In the genomic region with DNA sequence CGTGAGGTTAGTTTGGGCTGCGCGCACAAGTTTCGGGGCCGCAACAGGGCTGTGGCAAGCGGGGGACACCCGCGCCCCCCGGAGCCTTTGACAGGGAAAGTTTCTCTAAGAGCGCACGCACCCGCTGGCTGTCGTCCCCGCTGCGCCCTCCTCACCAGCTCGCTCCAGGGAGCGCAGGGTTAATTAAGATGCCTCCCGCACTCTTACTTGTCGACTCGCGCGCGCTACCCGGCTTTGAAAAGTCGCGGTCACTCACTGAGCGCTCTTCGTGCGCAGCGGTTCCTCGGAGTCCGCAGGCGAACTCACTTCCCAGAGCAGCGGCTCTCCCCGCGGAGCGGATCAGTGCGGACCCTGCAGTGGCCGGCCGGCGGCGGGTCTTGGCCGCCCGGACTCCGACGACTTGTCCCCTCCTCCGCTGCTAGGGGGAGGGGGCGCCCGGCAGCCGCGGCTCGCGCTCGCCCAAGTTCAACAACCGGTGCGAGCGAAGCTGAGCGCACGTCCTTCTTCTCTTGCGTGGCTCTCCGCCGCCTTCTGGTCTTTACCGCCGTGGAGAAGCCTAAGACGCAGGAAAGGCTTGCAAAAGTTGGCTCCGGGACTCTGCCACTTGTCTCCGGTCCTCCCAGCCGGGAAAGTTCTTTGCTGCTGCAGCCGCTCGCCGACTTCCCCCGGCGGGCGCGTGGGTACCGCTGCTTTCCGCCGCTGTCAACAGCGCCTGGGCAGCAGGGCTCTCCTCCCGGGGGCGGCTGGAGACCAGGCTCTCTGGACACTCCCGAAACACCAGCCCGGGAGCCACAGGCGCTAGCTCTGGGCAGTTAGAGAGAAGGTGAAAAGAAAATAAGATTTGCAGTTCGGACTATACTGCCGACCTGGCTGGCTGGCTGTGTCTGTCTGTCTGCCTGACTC, we compare ENCODE assay signal across 8 cellular contexts. TPM values are rescaled to one million over a fixed set of nuclear protein-coding genes. Genes with fewer than 3 reads are reported as not detected.
DNase-seq lines count a peak whose midpoint lies in the region; ATAC-seq and TF ChIP-seq lines count a peak whose summit lies in the region.

No MANE protein-coding gene starts in this region.

- H3K4me1 Mint-ChIP-seq in activated T-helper 2 cell treated with anti-CD3 and anti-CD28 coated beads, Interferon-gamma antibody, Interleukin-2, Interleukin-4, amounts not matched to agents 10 μg/mL and 5 μg/mL and 100 μg/mL, durations not matched to agents 14 hours and 24 hours and 36 hours (ENCODE audit: low read depth), result peaks cover 21% of the 10 kb centered on the region

- peaks cover 5% of the 10 kb centered on the region for H3K9me3 Mint-ChIP-seq in activated T-helper 2 cell treated with anti-CD3 and anti-CD28 coated beads, Interferon-gamma antibody, Interleukin-2, Interleukin-4, amounts not matched to agents 10 μg/mL and 5 μg/mL and 100 μg/mL, durations not matched to agents 14 hours and 24 hours and 36 hours

- peak; percentile 31 to 41 for DNase-seq in NCI-H187 (lab: John Stamatoyannopoulos, UW)
- DNase-seq in NCI-H187 treated with DMSO at 0.1 percent for 48 hours (lab: John Stamatoyannopoulos, UW), result no peak
- DNase-seq in NCI-H748 (lab: John Stamatoyannopoulos, UW; ENCODE audit: unreplicated experiment), result peak; percentile 80
- DNase-seq in activated T-helper 2 cell treated with anti-CD3 and anti-CD28 coated beads, Interferon-gamma antibody, Interleukin-2, Interleukin-4, amounts not matched to agents 10 μg/mL and 5 μg/mL and 100 μg/mL, durations not matched to agents 14 hours and 24 hours and 36 hours (ENCODE audit: low spot score), result peak; percentile 63
- DNase-seq in globus pallidus (ENCODE audit: low spot score), result peak; percentile 61
- DNase-seq in occipital lobe (lab: John Stamatoyannopoulos, UW), result peak; percentile 26
- DNase-seq in tibial artery, result peak; percentile 64 to 82

- peaks cover 34% of the 10 kb centered on the region for H3K36me3 Mint-ChIP-seq in activated T-helper 2 cell treated with anti-CD3 and anti-CD28 coated beads, Interferon-gamma antibody, Interleukin-2, Interleukin-4, amounts not matched to agents 10 μg/mL and 5 μg/mL and 100 μg/mL, durations not matched to agents 14 hours and 24 hours and 36 hours (ENCODE audit: low read depth)

- intact Hi-C loops in activated T-helper 2 cell treated with anti-CD3 and anti-CD28 coated beads, Interferon-gamma antibody, Interleukin-2, Interleukin-4, amounts not matched to agents 10 μg/mL and 5 μg/mL and 100 μg/mL, durations not matched to agents 14 hours and 24 hours and 36 hours (cut with micrococcal nuclease), result loop anchor here (2.0 to 5.0 kb wide), 5 partner anchors 41 to 571 kb away; no protein-coding TSS in a partner anchor
- intact Hi-C loops in tibial artery (cut with DNase I; ENCODE audit: low total_unique reads), result loop anchor here (5.0 kb wide), 2 partner anchors 514 to 919 kb away; partner anchors contain the start of gene FGGY

- H3K27ac ChIP-seq in tibial artery, result peak overlapping the region; percentile 100

- H3K36me3 ChIP-seq in tibial artery, result peaks cover 0 to 4% (median 0%) of the 10 kb centered on the region in 3 donors

- peaks cover 0 to 33% (median 19%) of the 10 kb centered on the region in 4 donors for H3K4me1 ChIP-seq in tibial artery

- H3K4me3 ChIP-seq in tibial artery, result peak overlapping the region; percentile 83 to 88

- peaks cover 22% of the 10 kb centered on the region for H3K27me3 Mint-ChIP-seq in activated T-helper 2 cell treated with anti-CD3 and anti-CD28 coated beads, Interferon-gamma antibody, Interleukin-2, Interleukin-4, amounts not matched to agents 10 μg/mL and 5 μg/mL and 100 μg/mL, durations not matched to agents 14 hours and 24 hours and 36 hours (ENCODE audit: low read depth)

- H3K4me3 Mint-ChIP-seq in activated T-helper 2 cell treated with anti-CD3 and anti-CD28 coated beads, Interferon-gamma antibody, Interleukin-2, Interleukin-4, amounts not matched to agents 10 μg/mL and 5 μg/mL and 100 μg/mL, durations not matched to agents 14 hours and 24 hours and 36 hours (ENCODE audit: low read depth), result peak overlapping the region; percentile 91

- peak; percentile 12 for ATAC-seq in HG02678 (IDR thresholded peaks at IDR 0.05; ENCODE audit: unreplicated experiment)

- peaks cover 0 to 5% (median 0%) of the 10 kb centered on the region in 3 donors for H3K9me3 ChIP-seq in tibial artery

- H3K27me3 ChIP-seq in tibial artery, result no peaks in the 10 kb centered on the region

- no peak for TF ChIP-seq CTCF in tibial artery (IDR thresholded peaks at IDR 0.05)

- H3K27ac Mint-ChIP-seq in activated T-helper 2 cell treated with anti-CD3 and anti-CD28 coated beads, Interferon-gamma antibody, Interleukin-2, Interleukin-4, amounts not matched to agents 10 μg/mL and 5 μg/mL and 100 μg/mL, durations not matched to agents 14 hours and 24 hours and 36 hours, result peak overlapping the region; percentile 93

RNA-seq across cellular contexts. Expression of gene JUN, which starts 0.5 kb away (rescaled TPM):
- 29.5 and 30.2 TPM in 2 replicates for total RNA-seq in activated T-helper 2 cell treated with anti-CD3 and anti-CD28 coated beads, Interferon-gamma antibody, Interleukin-2, Interleukin-4, amounts not matched to agents 10 μg/mL and 5 μg/mL and 100 μg/mL, durations not matched to agents 14 hours and 24 hours and 36 hours
- total RNA-seq in occipital lobe, result 76.1 TPM
